In the genomic region with DNA sequence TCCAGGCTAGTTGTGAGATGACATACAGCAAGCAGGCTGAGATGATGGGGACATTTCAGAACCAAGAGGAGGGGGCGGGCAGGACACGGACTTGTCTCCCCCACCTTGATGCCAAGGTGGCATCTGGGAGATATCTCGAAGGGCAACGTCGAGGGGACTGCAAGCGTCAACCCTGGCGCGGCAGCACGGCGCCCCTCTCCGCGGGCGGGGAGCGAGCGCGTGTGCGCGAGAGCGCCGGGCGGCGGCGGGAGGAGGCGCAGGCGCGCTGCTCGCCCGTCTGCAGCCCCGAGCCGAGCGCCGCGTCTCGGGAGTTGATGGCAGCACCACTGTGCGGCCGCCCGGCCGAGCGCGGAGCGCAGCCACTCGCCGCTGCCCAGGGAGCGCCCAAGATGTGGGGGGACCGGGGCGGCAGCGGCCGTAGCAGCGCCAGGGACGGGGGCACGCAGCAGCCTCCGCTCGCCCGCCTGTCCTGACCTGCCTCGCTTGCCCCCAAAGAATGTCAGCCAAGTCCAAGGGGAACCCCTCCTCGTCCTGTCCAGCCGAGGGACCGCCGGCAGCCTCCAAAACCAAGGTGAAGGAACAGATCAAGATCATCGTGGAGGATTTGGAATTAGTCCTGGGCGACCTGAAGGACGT, we compare ENCODE assay signal across 2 cellular contexts.
TF ChIP-seq lines count a peak whose summit lies in the region.

PRR16 (plus strand) TSS at position 310 of the 636 bp plus-strand sequence.

TF ChIP-seq in SK-N-SH, 30 proteins besides CTCF, POLR2A, EP300 and RAD21:
- TF ChIP-seq RFX5 (IDR thresholded peaks at IDR 0.05; ENCODE audit: low read length): no peak
- peak; percentile 61; the same call in 1 of the 2 replicates for TF ChIP-seq MAX (IDR thresholded peaks at IDR 0.05; ENCODE audit: low read depth)
- peak; percentile 61 for TF ChIP-seq MXI1 (IDR thresholded peaks at IDR 0.05; ENCODE audit: low read depth, low read length)
- TF ChIP-seq SIN3A (IDR thresholded peaks at IDR 0.05; ENCODE audit: borderline replicate concordance, low read depth, low read length): peak; percentile 65; the same call in 1 of the 2 replicates
- no peak for TF ChIP-seq GABPA (IDR thresholded peaks at IDR 0.05; ENCODE audit: low read depth)
- TF ChIP-seq SMC3 (IDR thresholded peaks at IDR 0.05; ENCODE audit: low read depth, low read length): peak; percentile 26; the same call in 1 of the 2 replicates
- no peak for TF ChIP-seq TEAD4 (IDR thresholded peaks at IDR 0.05; ENCODE audit: borderline replicate concordance, insufficient read depth)
- TF ChIP-seq NRF1 (IDR thresholded peaks at IDR 0.05; ENCODE audit: low read depth, low read length): peak; percentile 73
- TF ChIP-seq RCOR1 (IDR thresholded peaks at IDR 0.05; ENCODE audit: low read length): 0 out of 2 replicates have a peak, but pooled peaks have one; percentile 14
TF ChIP-seq in SK-N-SH: peak in this region for 6.

TF ChIP-seq in H1, 55 proteins besides CTCF, POLR2A, EP300 and RAD21 (continues in another document):
- TF ChIP-seq TBP (IDR thresholded peaks at IDR 0.05; ENCODE audit: low read depth, low read length): no peak
- TF ChIP-seq CBX8 (IDR thresholded peaks at IDR 0.05; ENCODE audit: borderline replicate concordance, low read depth, low read length): no peak
- TF ChIP-seq RBBP5 (IDR thresholded peaks at IDR 0.05; ENCODE audit: borderline replicate concordance, low read depth, low read length): no peak; the same call in 1 of the 2 replicates
- no peak; the same call in 1 of the 2 replicates for TF ChIP-seq PHF8 (conservative IDR thresholded peaks at IDR 0.05; ENCODE audit: low read depth, low read length)
- TF ChIP-seq SUZ12 (IDR thresholded peaks at IDR 0.05; ENCODE audit: low read length): peak; percentile 41; the same call in 1 of the 2 replicates
- TF ChIP-seq KDM5A (IDR thresholded peaks at IDR 0.05; ENCODE audit: low read length): no peak
- TF ChIP-seq FOSL1 (IDR thresholded peaks at IDR 0.05; ENCODE audit: insufficient read depth, low read depth, low read length): no peak
- TF ChIP-seq GTF2F1 (IDR thresholded peaks at IDR 0.05; ENCODE audit: borderline replicate concordance, low read depth, low read length): no peak
- TF ChIP-seq SIN3A (conservative IDR thresholded peaks at IDR 0.05 in 1 of 2, IDR thresholded peaks at IDR 0.05 in 1 of 2; ENCODE audit: low read depth in 1 of 2, low read length in 2 of 2): peak in 1 of 2 experiments; percentile 46; a peak in 2 of 4 replicates
- TF ChIP-seq MAFK (IDR thresholded peaks at IDR 0.05; ENCODE audit: low read depth, low read length): no peak
- no peak for TF ChIP-seq KDM1A (IDR thresholded peaks at IDR 0.05; ENCODE audit: borderline replicate concordance, low read length)
- no peak for TF ChIP-seq CEBPB (IDR thresholded peaks at IDR 0.05; ENCODE audit: low read depth, low read length)
- TF ChIP-seq CTBP2 (IDR thresholded peaks at IDR 0.05; ENCODE audit: borderline replicate concordance, insufficient read depth, insufficient read length, low read length): peak; percentile 83
- peak; percentile 76 for TF ChIP-seq KDM4A (IDR thresholded peaks at IDR 0.05; ENCODE audit: low read depth, low read length, severe bottlenecking)
- TF ChIP-seq CHD1 (IDR thresholded peaks at IDR 0.05; ENCODE audit: low read depth, low read length): no peak
- no peak for TF ChIP-seq ATF2 (IDR thresholded peaks at IDR 0.05; ENCODE audit: low read length)
- no peak for TF ChIP-seq POU5F1 (IDR thresholded peaks at IDR 0.05; ENCODE audit: low read depth, low read length)
- TF ChIP-seq RXRA (IDR thresholded peaks at IDR 0.05; ENCODE audit: insufficient read depth, low read depth, low read length): no peak
- TF ChIP-seq HDAC6 (IDR thresholded peaks at IDR 0.05; ENCODE audit: low read depth, low read length): no peak
- no peak for TF ChIP-seq TAF1 (IDR thresholded peaks at IDR 0.05; ENCODE audit: low read depth, low read length)
- no peak for TF ChIP-seq SIRT6 (IDR thresholded peaks at IDR 0.05; ENCODE audit: low read length)
- no peak for TF ChIP-seq NANOG (IDR thresholded peaks at IDR 0.05; ENCODE audit: insufficient read depth, low read depth, low read length, poor library complexity, severe bottlenecking)
- peak; percentile 89 for TF ChIP-seq MAX (IDR thresholded peaks at IDR 0.05)
- TF ChIP-seq EZH2 (IDR thresholded peaks at IDR 0.05; ENCODE audit: low read depth, low read length, severe bottlenecking): no peak
- no peak for TF ChIP-seq JUN (IDR thresholded peaks at IDR 0.05; ENCODE audit: low read depth, low read length)
- TF ChIP-seq, protein P1, sequence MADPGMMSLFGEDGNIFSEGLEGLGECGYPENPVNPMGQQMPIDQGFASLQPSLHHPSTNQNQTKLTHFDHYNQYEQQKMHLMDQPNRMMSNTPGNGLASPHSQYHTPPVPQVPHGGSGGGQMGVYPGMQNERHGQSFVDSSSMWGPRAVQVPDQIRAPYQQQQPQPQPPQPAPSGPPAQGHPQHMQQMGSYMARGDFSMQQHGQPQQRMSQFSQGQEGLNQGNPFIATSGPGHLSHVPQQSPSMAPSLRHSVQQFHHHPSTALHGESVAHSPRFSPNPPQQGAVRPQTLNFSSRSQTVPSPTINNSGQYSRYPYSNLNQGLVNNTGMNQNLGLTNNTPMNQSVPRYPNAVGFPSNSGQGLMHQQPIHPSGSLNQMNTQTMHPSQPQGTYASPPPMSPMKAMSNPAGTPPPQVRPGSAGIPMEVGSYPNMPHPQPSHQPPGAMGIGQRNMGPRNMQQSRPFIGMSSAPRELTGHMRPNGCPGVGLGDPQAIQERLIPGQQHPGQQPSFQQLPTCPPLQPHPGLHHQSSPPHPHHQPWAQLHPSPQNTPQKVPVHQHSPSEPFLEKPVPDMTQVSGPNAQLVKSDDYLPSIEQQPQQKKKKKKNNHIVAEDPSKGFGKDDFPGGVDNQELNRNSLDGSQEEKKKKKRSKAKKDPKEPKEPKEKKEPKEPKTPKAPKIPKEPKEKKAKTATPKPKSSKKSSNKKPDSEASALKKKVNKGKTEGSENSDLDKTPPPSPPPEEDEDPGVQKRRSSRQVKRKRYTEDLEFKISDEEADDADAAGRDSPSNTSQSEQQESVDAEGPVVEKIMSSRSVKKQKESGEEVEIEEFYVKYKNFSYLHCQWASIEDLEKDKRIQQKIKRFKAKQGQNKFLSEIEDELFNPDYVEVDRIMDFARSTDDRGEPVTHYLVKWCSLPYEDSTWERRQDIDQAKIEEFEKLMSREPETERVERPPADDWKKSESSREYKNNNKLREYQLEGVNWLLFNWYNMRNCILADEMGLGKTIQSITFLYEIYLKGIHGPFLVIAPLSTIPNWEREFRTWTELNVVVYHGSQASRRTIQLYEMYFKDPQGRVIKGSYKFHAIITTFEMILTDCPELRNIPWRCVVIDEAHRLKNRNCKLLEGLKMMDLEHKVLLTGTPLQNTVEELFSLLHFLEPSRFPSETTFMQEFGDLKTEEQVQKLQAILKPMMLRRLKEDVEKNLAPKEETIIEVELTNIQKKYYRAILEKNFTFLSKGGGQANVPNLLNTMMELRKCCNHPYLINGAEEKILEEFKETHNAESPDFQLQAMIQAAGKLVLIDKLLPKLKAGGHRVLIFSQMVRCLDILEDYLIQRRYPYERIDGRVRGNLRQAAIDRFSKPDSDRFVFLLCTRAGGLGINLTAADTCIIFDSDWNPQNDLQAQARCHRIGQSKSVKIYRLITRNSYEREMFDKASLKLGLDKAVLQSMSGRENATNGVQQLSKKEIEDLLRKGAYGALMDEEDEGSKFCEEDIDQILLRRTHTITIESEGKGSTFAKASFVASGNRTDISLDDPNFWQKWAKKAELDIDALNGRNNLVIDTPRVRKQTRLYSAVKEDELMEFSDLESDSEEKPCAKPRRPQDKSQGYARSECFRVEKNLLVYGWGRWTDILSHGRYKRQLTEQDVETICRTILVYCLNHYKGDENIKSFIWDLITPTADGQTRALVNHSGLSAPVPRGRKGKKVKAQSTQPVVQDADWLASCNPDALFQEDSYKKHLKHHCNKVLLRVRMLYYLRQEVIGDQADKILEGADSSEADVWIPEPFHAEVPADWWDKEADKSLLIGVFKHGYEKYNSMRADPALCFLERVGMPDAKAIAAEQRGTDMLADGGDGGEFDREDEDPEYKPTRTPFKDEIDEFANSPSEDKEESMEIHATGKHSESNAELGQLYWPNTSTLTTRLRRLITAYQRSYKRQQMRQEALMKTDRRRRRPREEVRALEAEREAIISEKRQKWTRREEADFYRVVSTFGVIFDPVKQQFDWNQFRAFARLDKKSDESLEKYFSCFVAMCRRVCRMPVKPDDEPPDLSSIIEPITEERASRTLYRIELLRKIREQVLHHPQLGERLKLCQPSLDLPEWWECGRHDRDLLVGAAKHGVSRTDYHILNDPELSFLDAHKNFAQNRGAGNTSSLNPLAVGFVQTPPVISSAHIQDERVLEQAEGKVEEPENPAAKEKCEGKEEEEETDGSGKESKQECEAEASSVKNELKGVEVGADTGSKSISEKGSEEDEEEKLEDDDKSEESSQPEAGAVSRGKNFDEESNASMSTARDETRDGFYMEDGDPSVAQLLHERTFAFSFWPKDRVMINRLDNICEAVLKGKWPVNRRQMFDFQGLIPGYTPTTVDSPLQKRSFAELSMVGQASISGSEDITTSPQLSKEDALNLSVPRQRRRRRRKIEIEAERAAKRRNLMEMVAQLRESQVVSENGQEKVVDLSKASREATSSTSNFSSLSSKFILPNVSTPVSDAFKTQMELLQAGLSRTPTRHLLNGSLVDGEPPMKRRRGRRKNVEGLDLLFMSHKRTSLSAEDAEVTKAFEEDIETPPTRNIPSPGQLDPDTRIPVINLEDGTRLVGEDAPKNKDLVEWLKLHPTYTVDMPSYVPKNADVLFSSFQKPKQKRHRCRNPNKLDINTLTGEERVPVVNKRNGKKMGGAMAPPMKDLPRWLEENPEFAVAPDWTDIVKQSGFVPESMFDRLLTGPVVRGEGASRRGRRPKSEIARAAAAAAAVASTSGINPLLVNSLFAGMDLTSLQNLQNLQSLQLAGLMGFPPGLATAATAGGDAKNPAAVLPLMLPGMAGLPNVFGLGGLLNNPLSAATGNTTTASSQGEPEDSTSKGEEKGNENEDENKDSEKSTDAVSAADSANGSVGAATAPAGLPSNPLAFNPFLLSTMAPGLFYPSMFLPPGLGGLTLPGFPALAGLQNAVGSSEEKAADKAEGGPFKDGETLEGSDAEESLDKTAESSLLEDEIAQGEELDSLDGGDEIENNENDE (IDR thresholded peaks at IDR 0.05; ENCODE audit: insufficient replicate concordance, low read length): no peak
- TF ChIP-seq CREB1 (IDR thresholded peaks at IDR 0.05): peak; percentile 60
- no peak for TF ChIP-seq SP2 (IDR thresholded peaks at IDR 0.05; ENCODE audit: low read length)
- TF ChIP-seq ZNF274 (IDR thresholded peaks at IDR 0.05; ENCODE audit: borderline replicate concordance, extremely low read depth, low read length): no peak
- no peak for TF ChIP-seq RNF2 (IDR thresholded peaks at IDR 0.05; ENCODE audit: borderline replicate concordance, low read depth, low read length, missing control alignments, poor library complexity, severe bottlenecking)
- no peak for TF ChIP-seq EGR1 (IDR thresholded peaks at IDR 0.05; ENCODE audit: borderline replicate concordance, low read depth, low read length)
- no peak for TF ChIP-seq CHD2 (IDR thresholded peaks at IDR 0.05; ENCODE audit: low read length)
- TF ChIP-seq HDAC2 (IDR thresholded peaks at IDR 0.05; ENCODE audit: borderline replicate concordance in 1 of 2, low read depth in 2 of 2, low read length in 2 of 2): no peak
- no peak for TF ChIP-seq SRF (IDR thresholded peaks at IDR 0.05; ENCODE audit: low read depth, low read length)
- TF ChIP-seq, protein P2, sequence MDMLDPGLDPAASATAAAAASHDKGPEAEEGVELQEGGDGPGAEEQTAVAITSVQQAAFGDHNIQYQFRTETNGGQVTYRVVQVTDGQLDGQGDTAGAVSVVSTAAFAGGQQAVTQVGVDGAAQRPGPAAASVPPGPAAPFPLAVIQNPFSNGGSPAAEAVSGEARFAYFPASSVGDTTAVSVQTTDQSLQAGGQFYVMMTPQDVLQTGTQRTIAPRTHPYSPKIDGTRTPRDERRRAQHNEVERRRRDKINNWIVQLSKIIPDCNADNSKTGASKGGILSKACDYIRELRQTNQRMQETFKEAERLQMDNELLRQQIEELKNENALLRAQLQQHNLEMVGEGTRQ (IDR thresholded peaks at IDR 0.05; ENCODE audit: low read length): 0 out of 2 replicates have a peak, but pooled peaks have one; percentile 9
- TF ChIP-seq POLR2AphosphoS5 (IDR thresholded peaks at IDR 0.05; ENCODE audit: low read depth, low read length): no peak
- TF ChIP-seq JUND (IDR thresholded peaks at IDR 0.05; ENCODE audit: low read length): no peak
- TF ChIP-seq SP1 (IDR thresholded peaks at IDR 0.05; ENCODE audit: low read depth, low read length): no peak
- no peak for TF ChIP-seq SP4 (IDR thresholded peaks at IDR 0.05; ENCODE audit: low read length)
- TF ChIP-seq, protein P3, sequence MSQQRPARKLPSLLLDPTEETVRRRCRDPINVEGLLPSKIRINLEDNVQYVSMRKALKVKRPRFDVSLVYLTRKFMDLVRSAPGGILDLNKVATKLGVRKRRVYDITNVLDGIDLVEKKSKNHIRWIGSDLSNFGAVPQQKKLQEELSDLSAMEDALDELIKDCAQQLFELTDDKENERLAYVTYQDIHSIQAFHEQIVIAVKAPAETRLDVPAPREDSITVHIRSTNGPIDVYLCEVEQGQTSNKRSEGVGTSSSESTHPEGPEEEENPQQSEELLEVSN (IDR thresholded peaks at IDR 0.05): peak; percentile 93
- no peak for TF ChIP-seq YY1 (IDR thresholded peaks at IDR 0.05; ENCODE audit: low read depth, low read length)
- TF ChIP-seq, protein P4, sequence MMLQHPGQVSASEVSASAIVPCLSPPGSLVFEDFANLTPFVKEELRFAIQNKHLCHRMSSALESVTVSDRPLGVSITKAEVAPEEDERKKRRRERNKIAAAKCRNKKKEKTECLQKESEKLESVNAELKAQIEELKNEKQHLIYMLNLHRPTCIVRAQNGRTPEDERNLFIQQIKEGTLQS (IDR thresholded peaks at IDR 0.05; ENCODE audit: insufficient read depth, low read depth, low read length): no peak
- TF ChIP-seq BCL11A (IDR thresholded peaks at IDR 0.05; ENCODE audit: low read depth in 2 of 2, low read length in 2 of 2): no peak
- no peak for TF ChIP-seq GABPA (IDR thresholded peaks at IDR 0.05; ENCODE audit: borderline replicate concordance, insufficient read depth, low read length)
- TF ChIP-seq BRCA1 (IDR thresholded peaks at IDR 0.05; ENCODE audit: low read depth, low read length): no peak
- peak; percentile 21; the same call in 1 of the 2 replicates for TF ChIP-seq NRF1 (IDR thresholded peaks at IDR 0.05; ENCODE audit: low read depth, low read length)
- TF ChIP-seq SAP30 (IDR thresholded peaks at IDR 0.05; ENCODE audit: insufficient read depth, insufficient replicate concordance, low read length): no peak
- TF ChIP-seq SIX5 (IDR thresholded peaks at IDR 0.05; ENCODE audit: low read depth, low read length): no peak
- TF ChIP-seq TAF7 (optimal IDR thresholded peaks at IDR 0.05; ENCODE audit: borderline replicate concordance, low read depth, low read length): no peak
- no peak for TF ChIP-seq TCF12 (IDR thresholded peaks at IDR 0.05; ENCODE audit: low read depth, low read length)
